Comparison of ENCODE assay signal across 18 cellular contexts in the genomic region with DNA sequence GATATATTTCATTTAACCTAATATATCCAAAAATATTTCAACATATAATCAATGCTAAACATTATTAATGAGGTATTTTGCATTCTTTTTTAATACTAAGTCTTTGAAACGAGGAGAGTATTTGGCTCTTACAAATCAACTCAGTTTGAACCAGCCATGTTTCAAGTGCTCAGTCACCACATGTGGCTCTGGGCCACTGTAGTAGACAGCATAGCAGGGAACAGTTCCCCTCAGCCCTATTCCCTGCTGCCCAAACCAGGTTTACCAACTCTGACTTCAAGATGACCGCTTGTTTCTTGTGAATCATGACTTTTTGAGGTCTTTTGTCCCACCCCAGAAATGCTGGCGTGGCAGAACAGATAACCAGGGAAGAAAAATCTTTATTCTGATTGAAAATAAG.
"Had no signal": no experiment of that assay in that cellular context is flagged by ENCODE, and none has a peak within 500 bp of the region (broad histone marks: within the 10 kb centered on the region; RNA-seq: fewer than 3 reads in every experiment).

No MANE protein-coding gene starts in this region.

- H3K4me3 ChIP-seq: heart right ventricle, left lung, lower lobe of right lung, right atrium auricular region, spleen, tibial nerve, upper lobe of right lung, vagina had no signal

- H3K9me3 ChIP-seq: heart right ventricle, left lung, lower lobe of right lung, right atrium auricular region, spleen, tibial nerve, upper lobe of right lung, vagina had no signal

- FAIRE-seq: colon, frontal cortex had no signal

- DNase-seq: effector memory CD8-positive, alpha-beta T cell; heart right ventricle; left lung; lower lobe of right lung; naive thymus-derived CD4-positive, alpha-beta T cell; nephron progenitor cell; posterior cingulate gyrus; stimulated activated CD4-positive, alpha-beta T cell treated with anti-CD3 and anti-CD28 coated beads, Interleukin-15, amount 100 ng/mL, for 24 hours; stimulated activated CD4-positive, alpha-beta T cell treated with anti-CD3 and anti-CD28 coated beads, Interleukin-1b, Interleukin-23, amount 100 ng/mL, for 48 hours; stimulated activated CD4-positive, alpha-beta T cell treated with anti-CD3 and anti-CD28 coated beads, Interleukin-4, amount 100 ng/mL, for 24 hours; upper lobe of right lung had no signal

- H3K27me3 ChIP-seq: heart right ventricle, left lung, right atrium auricular region, spleen, tibial nerve, upper lobe of right lung, vagina had no signal

- ATAC-seq: effector memory CD8-positive, alpha-beta T cell; heart right ventricle; left lung; lower lobe of right lung; naive thymus-derived CD4-positive, alpha-beta T cell; stimulated activated memory B cell treated with anti-CD40 and anti-IgM and Interleukin-4, amounts not matched to agents 10 μg/mL and 1 μg/mL and 100 μg/mL, for 72 hours; upper lobe of right lung had no signal

- H3K27ac ChIP-seq: left lung, lower lobe of right lung, tibial nerve, upper lobe of right lung, vagina had no signal
